2 cellular contexts compared by ENCODE assay signal in genomic region chr11:2413735-2414579, GRCh38.
TF ChIP-seq lines count a peak whose summit lies in the region.

No MANE protein-coding gene starts in this region.

TF ChIP-seq in GM23338, 12 proteins besides CTCF, POLR2A, EP300 and RAD21:
- TF ChIP-seq EZH2 (IDR thresholded peaks at IDR 0.05; ENCODE audit: low read depth, unreplicated experiment) = no peak
- no peak for TF ChIP-seq JUNB (IDR thresholded peaks at IDR 0.05; ENCODE audit: unreplicated experiment)
- TF ChIP-seq CREB1 (CRISPR knock-in tag; IDR thresholded peaks at IDR 0.05; ENCODE audit: low read depth) = no peak
- no peak for TF ChIP-seq ZNF462 (CRISPR knock-in tag; IDR thresholded peaks at IDR 0.05)
- TF ChIP-seq ZNF331 (CRISPR knock-in tag; IDR thresholded peaks at IDR 0.05; ENCODE audit: low read depth) = no peak
- TF ChIP-seq STAT1 (IDR thresholded peaks at IDR 0.05; ENCODE audit: unreplicated experiment) = no peak
- no peak for TF ChIP-seq REST (IDR thresholded peaks at IDR 0.05; ENCODE audit: unreplicated experiment)
- TF ChIP-seq ZNF114 (CRISPR knock-in tag; IDR thresholded peaks at IDR 0.05) = no peak
- TF ChIP-seq POLR2AphosphoS5 (IDR thresholded peaks at IDR 0.05; ENCODE audit: low read depth) = no peak
- TF ChIP-seq EZH2phosphoT487 (IDR thresholded peaks at IDR 0.05; ENCODE audit: unreplicated experiment) = no peak
- no peak for TF ChIP-seq NANOG (IDR thresholded peaks at IDR 0.05; ENCODE audit: borderline replicate concordance)

TF ChIP-seq in K562, 482 proteins besides CTCF, POLR2A, EP300 and RAD21:
- TF ChIP-seq ZNF232 (CRISPR knock-in tag; IDR thresholded peaks at IDR 0.05) (no peak), E2F8 (IDR thresholded peaks at IDR 0.05; ENCODE audit: low read depth, partially characterized antibody) (no peak), E2F6 (IDR thresholded peaks at IDR 0.05; ENCODE audit: borderline replicate concordance in 1 of 2, extremely low read depth in 1 of 2, insufficient read depth in 1 of 2, insufficient read length in 1 of 2, low read depth in 1 of 2, low read length in 1 of 2, poor library complexity in 1 of 2, severe bottlenecking in 1 of 2) (peak in 1 of 2 experiments; percentile 23), ARHGAP35 (IDR thresholded peaks at IDR 0.05; ENCODE audit: partially characterized antibody) (no peak), ZNF263 (CRISPR knock-in tag; IDR thresholded peaks at IDR 0.05; ENCODE audit: borderline replicate concordance) (0 out of 2 replicates have a peak, but pooled peaks have one; percentile 33), ZBTB26 (CRISPR knock-in tag; IDR thresholded peaks at IDR 0.05) (no peak), U2AF2 (optimal IDR thresholded peaks at IDR 0.05; ENCODE audit: low read depth, low read length) (no peak), TRIM24 (IDR thresholded peaks at IDR 0.05) (no peak)
